Comparison of ENCODE assay signal across 10 cellular contexts in the genomic region with DNA sequence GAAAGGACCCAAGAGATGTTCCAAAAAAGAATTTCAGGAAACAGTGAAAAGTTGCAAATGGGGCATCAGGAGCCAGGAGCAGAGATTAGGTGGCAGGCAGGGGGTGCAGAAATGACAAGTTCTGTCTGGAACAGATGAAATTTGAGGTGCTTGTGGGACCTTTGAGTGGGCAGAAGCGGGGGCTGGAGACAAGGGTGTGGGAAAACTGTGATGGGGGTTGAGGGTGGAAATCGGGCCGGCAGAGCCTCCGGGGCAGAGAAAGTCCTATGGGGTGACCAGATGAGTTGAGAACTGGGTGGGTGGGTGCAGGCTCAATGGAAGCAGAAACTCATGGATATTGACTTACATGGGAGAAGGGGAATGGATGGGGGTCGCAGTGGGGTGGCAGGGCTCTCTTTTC. TPM values are rescaled to one million over a fixed set of nuclear protein-coding genes. Genes with fewer than 3 reads are reported as not detected.
A peak's percentile ranks its signal among the peaks of the same experiment; 100 is the strongest.
DNase-seq lines count a peak whose midpoint lies in the region; ATAC-seq and TF ChIP-seq lines count a peak whose summit lies in the region.
"Had no signal": no experiment of that assay in that cellular context is flagged by ENCODE, and none has a peak within 500 bp of the region (broad histone marks: within the 10 kb centered on the region; RNA-seq: fewer than 3 reads in every experiment).

No MANE protein-coding gene starts in this region.

- H4K20me1 ChIP-seq in OCI-LY7 (ENCODE audit: insufficient read depth, low read length): no peaks in the 10 kb centered on the region

- no peak overlapping the region for H3K4me3 ChIP-seq in CD8-positive, alpha-beta memory T cell (ENCODE audit: low read length)
- H3K4me3 ChIP-seq in OCI-LY7 (ENCODE audit: low read depth, low read length, poor library complexity, severe bottlenecking): peak overlapping the region; percentile 68
- no peak overlapping the region for H3K4me3 ChIP-seq in prostate gland

- H3K79me2 ChIP-seq in OCI-LY7 (ENCODE audit: insufficient read depth, low read depth, low read length): no peaks in the 10 kb centered on the region; the same call in 1 of the 2 replicates

- H2AFZ ChIP-seq in OCI-LY7 (ENCODE audit: low read length): no peak overlapping the region

- H3K36me3 ChIP-seq in CD8-positive, alpha-beta memory T cell (ENCODE audit: insufficient read depth, low read length): no peaks in the 10 kb centered on the region
- H3K36me3 ChIP-seq in OCI-LY7 (ENCODE audit: insufficient read depth, low read length): peaks cover 20% of the 10 kb centered on the region
- peaks cover under 1 to 5% of the 10 kb centered on the region in 2 donors for H3K36me3 ChIP-seq in prostate gland

- H3K27me3 ChIP-seq in CD8-positive, alpha-beta memory T cell (ENCODE audit: insufficient read depth, low read length, poor library complexity, severe bottlenecking): no peaks in the 10 kb centered on the region
- no peaks in the 10 kb centered on the region for H3K27me3 ChIP-seq in prostate gland (replicated peaks; ENCODE audit: insufficient read depth)

- no peak overlapping the region for H3K27ac ChIP-seq in CD8-positive, alpha-beta memory T cell (ENCODE audit: low read depth, low read length)
- no peak overlapping the region for H3K27ac ChIP-seq in OCI-LY7 (ENCODE audit: low read depth, low read length, poor library complexity, severe bottlenecking)
- H3K27ac ChIP-seq in prostate gland: peak overlapping the region; percentile 100

- H3K27ac Mint-ChIP-seq in CD8-positive, alpha-beta memory T cell: peak overlapping the region; percentile 43 to 99 (median 88)
- H3K27ac Mint-ChIP-seq in endothelial cell (ENCODE audit: unreplicated experiment): no peak overlapping the region

- peaks cover 0 to 2% of the 10 kb centered on the region in 2 donors for H3K27me3 Mint-ChIP-seq in CD8-positive, alpha-beta memory T cell
- H3K27me3 Mint-ChIP-seq in endothelial cell (ENCODE audit: unreplicated experiment): peaks cover 16% of the 10 kb centered on the region

- peak overlapping the region; percentile 61 to 99 (median 94) for H3K4me3 Mint-ChIP-seq in CD8-positive, alpha-beta memory T cell
- H3K4me3 Mint-ChIP-seq in endothelial cell (ENCODE audit: unreplicated experiment): peak overlapping the region; percentile 49

- H3K4me1 ChIP-seq in CD8-positive, alpha-beta memory T cell (ENCODE audit: insufficient read depth, low read length): peaks cover 27% of the 10 kb centered on the region
- H3K4me1 ChIP-seq in OCI-LY7 (ENCODE audit: insufficient read depth, low read length, poor library complexity, severe bottlenecking) (peaks cover 43% of the 10 kb centered on the region), prostate gland (replicated peaks) (peaks cover 30% of the 10 kb centered on the region)

- 93% methylated on average over 5 of the region's 5 CpGs for WGBS in prostate gland

- H3K9me3 Mint-ChIP-seq in CD8-positive, alpha-beta memory T cell: no peaks in the 10 kb centered on the region
- no peaks in the 10 kb centered on the region for H3K9me3 Mint-ChIP-seq in endothelial cell (ENCODE audit: unreplicated experiment)

- H3K4me2 ChIP-seq in OCI-LY7 (ENCODE audit: low read length): peak overlapping the region; percentile 85

- no peak for DNase-seq in CD8-positive, alpha-beta memory T cell
- DNase-seq in OCI-LY7 (ENCODE audit: low spot score) (no peak), endothelial cell (ENCODE audit: low spot score) (no peak), prostate gland (ENCODE audit: low spot score) (no peak), RKO (ENCODE audit: low spot score) (no peak), ureter (ENCODE audit: low spot score) (no peak), NCI-H2196 (lab: John Stamatoyannopoulos, UW; ENCODE audit: unreplicated experiment) (no peak)
- DNase-seq: hypothalamus, nucleus accumbens had no signal

- intact Hi-C loops in OCI-LY7 (cut with micrococcal nuclease; ENCODE audit: unreplicated experiment) (loop anchor here (2.0 kb wide), 2 partner anchors 13 to 25 kb away; no protein-coding TSS in a partner anchor), prostate gland (cut with DNase I) (loop anchor here (2.0 kb wide), 1 partner anchor 17 kb away; no protein-coding TSS in a partner anchor)

- H3K4me1 Mint-ChIP-seq in CD8-positive, alpha-beta memory T cell: peaks cover 24 to 39% (median 28%) of the 10 kb centered on the region in 3 donors
- peaks cover 16% of the 10 kb centered on the region for H3K4me1 Mint-ChIP-seq in endothelial cell (ENCODE audit: unreplicated experiment)

- POLR2A ChIA-PET in CD8-positive, alpha-beta memory T cell (lab: Charles Lee): no interaction called here
- POLR2A ChIA-PET in OCI-LY7 (lab: Charles Lee): no interaction called here

- BruUV-seq in OCI-LY7 (replicated peaks; lab: Mats Ljungman, UMichigan): no TSS peak

- H3K9me2 ChIP-seq in OCI-LY7 (ENCODE audit: insufficient read depth, low read length): no peaks in the 10 kb centered on the region

- TF ChIP-seq POLR2A in prostate gland (IDR thresholded peaks at IDR 0.05): no peak

- ATAC-seq in GM21786 (IDR thresholded peaks at IDR 0.05; ENCODE audit: unreplicated experiment): no peak

- peaks cover 0 to 3% (median 0%) of the 10 kb centered on the region in 3 donors for H3K36me3 Mint-ChIP-seq in CD8-positive, alpha-beta memory T cell
- H3K36me3 Mint-ChIP-seq in endothelial cell (ENCODE audit: low read depth, unreplicated experiment): peaks cover 7% of the 10 kb centered on the region

- no peak for TF ChIP-seq CTCF in OCI-LY7 (conservative IDR thresholded peaks at IDR 0.05; ENCODE audit: low read length)
- no peak for TF ChIP-seq CTCF in endothelial cell (IDR thresholded peaks at IDR 0.05; ENCODE audit: unreplicated experiment)
- no peak for TF ChIP-seq CTCF in prostate gland (IDR thresholded peaks at IDR 0.05)

- CTCF ChIA-PET in CD8-positive, alpha-beta memory T cell (lab: Charles Lee): no interaction called here
- CTCF ChIA-PET in OCI-LY7 (lab: Charles Lee; ENCODE audit: unreplicated experiment): no interaction called here

- no peaks in the 10 kb centered on the region for H3K9me3 ChIP-seq in CD8-positive, alpha-beta memory T cell (ENCODE audit: low read length)
- H3K9me3 ChIP-seq in OCI-LY7 (ENCODE audit: low read length) (no peaks in the 10 kb centered on the region), prostate gland (no peaks in the 10 kb centered on the region)

RNA-seq across cellular contexts. Expression of a gene that starts 1.6 kb away (rescaled TPM):
- 10 to 100 TPM; 20.4 to 23.4 TPM for total RNA-seq in CD8-positive, alpha-beta memory T cell
- 0.84 TPM for polyA plus RNA-seq in CD8-positive, alpha-beta memory T cell
- total RNA-seq in OCI-LY7 (2014; rRNA removed; shearing (Covaris generic)): 25.3 and 29.3 TPM in 2 replicates
- total RNA-seq in OCI-LY7 (2022) (28.1 and 29.0 TPM in 2 replicates), endothelial cell (ENCODE audit: unreplicated experiment) (1.0 TPM), prostate gland (100 to 1,000 TPM in 1 of 2 donors, 10 to 100 TPM in 1; 85.1 to 125 TPM), ureter (79.2 TPM)

RNA-seq across cellular contexts. Expression of a gene that starts 20.1 kb away (rescaled TPM):
- total RNA-seq in CD8-positive, alpha-beta memory T cell: 10 to 100 TPM; 49.7 to 56.2 TPM
- 25.5 TPM for polyA plus RNA-seq in CD8-positive, alpha-beta memory T cell
- total RNA-seq in OCI-LY7 (2014; rRNA removed; shearing (Covaris generic)): 53.9 and 65.5 TPM in 2 replicates
- total RNA-seq in OCI-LY7 (2022) (30.7 and 38.0 TPM in 2 replicates), endothelial cell (ENCODE audit: unreplicated experiment) (30.6 TPM), prostate gland (10 to 100 TPM; 60.0 to 64.1 TPM), ureter (27.2 TPM)

RNA-seq across cellular contexts. Expression of a gene that starts 29.8 kb away (rescaled TPM):
- not detected for total RNA-seq in CD8-positive, alpha-beta memory T cell
- not detected for polyA plus RNA-seq in CD8-positive, alpha-beta memory T cell
- total RNA-seq in OCI-LY7 (2014; rRNA removed; shearing (Covaris generic)): not detected in 2 replicates
- total RNA-seq in OCI-LY7 (2022) (not detected in 2 replicates), endothelial cell (ENCODE audit: unreplicated experiment) (not detected), prostate gland (10 to 100 TPM in 1 of 2 donors, 1 to 10 TPM in 1; 7.5 to 30.2 TPM), ureter (0.78 TPM)

RNA-seq across cellular contexts. Expression of a gene that starts 42.9 kb away (rescaled TPM):
- 1 to 10 TPM; 7.3 to 8.4 TPM for total RNA-seq in CD8-positive, alpha-beta memory T cell
- polyA plus RNA-seq in CD8-positive, alpha-beta memory T cell: 1.4 TPM
- 0.41 and 0.66 TPM in 2 replicates for total RNA-seq in OCI-LY7 (2014; rRNA removed; shearing (Covaris generic))
- total RNA-seq in OCI-LY7 (2022): 0.89 and 1.3 TPM in 2 replicates
- 29.7 TPM for total RNA-seq in endothelial cell (ENCODE audit: unreplicated experiment)
- 10 to 100 TPM; 16.5 to 38.6 TPM for total RNA-seq in prostate gland
- 50.7 TPM for total RNA-seq in ureter

Comparison
In these comparisons a context has a peak if more than half of its experiments do, and no peak if none do; other contexts are left out.
1. H3K27ac ChIP-seq: peak in prostate gland (2 of 2); none in CD8-positive, alpha-beta memory T cell (single experiment) and OCI-LY7 (single experiment).
2. RNA of a gene that starts 1.6 kb away (total RNA-seq): 85.1 to 125 TPM in prostate gland, 79.2 TPM in ureter (single experiment), 25.3 to 29.3 TPM in OCI-LY7 and 20.4 to 23.4 TPM in CD8-positive, alpha-beta memory T cell; 1.0 TPM in endothelial cell (single experiment); every median in the first group is over 10 times any median in the second.